8 cellular contexts compared by ENCODE assay signal in genomic region chr6:5261545-5262109, GRCh38. TPM values are rescaled to one million over a fixed set of nuclear protein-coding genes. Genes with fewer than 3 reads are reported as not detected.
DNase-seq lines count a peak whose midpoint lies in the region; ATAC-seq and TF ChIP-seq lines count a peak whose summit lies in the region.

No MANE protein-coding gene starts in this region.

- H3K9me3 ChIP-seq in iPS-15b (ENCODE audit: control insufficient read depth, insufficient read depth, low read length), result no peaks in the 10 kb centered on the region

- H3K4me1 Mint-ChIP-seq in activated CD4-positive, alpha-beta T cell treated with anti-CD3 and anti-CD28 coated beads, Interleukin-2, amount 10 ng/mL, durations not matched to agents 7 days and 5 days, result peaks cover 52% of the 10 kb centered on the region
- peaks cover 30% of the 10 kb centered on the region for H3K4me1 Mint-ChIP-seq in activated B cell treated with CpG ODN at 0.5 μM for 24 hours
- H3K4me1 Mint-ChIP-seq in stimulated activated naive CD8-positive, alpha-beta T cell treated with anti-CD3 and anti-CD28 coated beads, Interleukin-15, amount 100 ng/mL, for 72 hours, result peaks cover 51% of the 10 kb centered on the region

- no peaks in the 10 kb centered on the region for H3K4me1 ChIP-seq in iPS-15b (ENCODE audit: control insufficient read depth, insufficient read depth, low read length)

- H3K4me3 ChIP-seq in iPS-15b (ENCODE audit: low read depth, low read length), result peak overlapping the region; percentile 78

- ATAC-seq in activated B cell treated with CpG ODN at 0.5 μM for 24 hours (ENCODE audit: low read depth), result no peak
- no peak for ATAC-seq in stimulated activated naive CD8-positive, alpha-beta T cell treated with anti-CD3 and anti-CD28 coated beads, Interleukin-15, amount 100 ng/mL, for 72 hours
- ATAC-seq in HG03342 (IDR thresholded peaks at IDR 0.05; ENCODE audit: unreplicated experiment), result no peak
- ATAC-seq in HG02623 (IDR thresholded peaks at IDR 0.05; ENCODE audit: unreplicated experiment), result no peak

- intact Hi-C loops in activated B cell treated with CpG ODN at 0.5 μM for 24 hours (cut with micrococcal nuclease), result loop anchor here (1.0 to 5.0 kb wide), 8 partner anchors 17 to 1905 kb away; partner anchors contain the start of gene CDYL

- CTCF ChIA-PET in activated CD4-positive, alpha-beta T cell treated with anti-CD3 and anti-CD28 coated beads, Interleukin-2, amount 10 ng/mL, durations not matched to agents 7 days and 5 days (lab: Charles Lee), result interaction anchor here (0.7 to 1.6 kb wide), 6 partner anchors 8 to 87 kb away, joined by 3 to 4 read pairs (median 3); no protein-coding TSS in a partner anchor
- CTCF ChIA-PET in activated B cell treated with CpG ODN at 0.5 μM for 24 hours (lab: Charles Lee), result interaction anchor here (1.6 kb wide), 1 partner anchor 42 kb away, joined by 10 read pairs; no protein-coding TSS in a partner anchor

- peak overlapping the region; percentile 100 for H3K27ac Mint-ChIP-seq in activated CD4-positive, alpha-beta T cell treated with anti-CD3 and anti-CD28 coated beads, Interleukin-2, amount 10 ng/mL, durations not matched to agents 7 days and 5 days
- H3K27ac Mint-ChIP-seq in activated B cell treated with CpG ODN at 0.5 μM for 24 hours, result peak overlapping the region; percentile 100
- peak overlapping the region; percentile 99 to 100 for H3K27ac Mint-ChIP-seq in stimulated activated naive CD8-positive, alpha-beta T cell treated with anti-CD3 and anti-CD28 coated beads, Interleukin-15, amount 100 ng/mL, for 72 hours

- POLR2A ChIA-PET in activated CD4-positive, alpha-beta T cell treated with anti-CD3 and anti-CD28 coated beads, Interleukin-2, amount 10 ng/mL, durations not matched to agents 7 days and 5 days (lab: Charles Lee), result no interaction called here
- POLR2A ChIA-PET in activated B cell treated with CpG ODN at 0.5 μM for 24 hours (lab: Charles Lee), result interaction anchor here (0.7 to 2.8 kb wide), 11 partner anchors 9 to 258 kb away, joined by 3 to 37 read pairs (median 4); partner anchors contain the start of gene RPP40

- H3K9ac ChIP-seq in iPS-15b (ENCODE audit: low read depth, low read length), result peak overlapping the region; percentile 70

- H3K36me3 ChIP-seq in iPS-15b (ENCODE audit: control insufficient read depth, insufficient read depth, low read length), result peaks cover 7% of the 10 kb centered on the region

- no peak for DNase-seq in activated CD4-positive, alpha-beta T cell treated with anti-CD3 and anti-CD28 coated beads, Interleukin-2, amount 10 ng/mL, durations not matched to agents 7 days and 5 days
- no peak for DNase-seq in activated CD4-positive, alpha-beta T cell treated with anti-CD3 and anti-CD28 coated beads for 4 hours
- DNase-seq in activated B cell treated with CpG ODN at 0.5 μM for 24 hours (no peak), OCI-M1 (lab: John Stamatoyannopoulos, UW) (no peak)
- no peak for DNase-seq in stimulated activated naive CD8-positive, alpha-beta T cell treated with anti-CD3 and anti-CD28 coated beads, Interleukin-15, amount 100 ng/mL, for 72 hours

- H3K4me3 Mint-ChIP-seq in activated CD4-positive, alpha-beta T cell treated with anti-CD3 and anti-CD28 coated beads, Interleukin-2, amount 10 ng/mL, durations not matched to agents 7 days and 5 days, result peak overlapping the region; percentile 95
- peak overlapping the region; percentile 98 for H3K4me3 Mint-ChIP-seq in activated B cell treated with CpG ODN at 0.5 μM for 24 hours
- H3K4me3 Mint-ChIP-seq in stimulated activated naive CD8-positive, alpha-beta T cell treated with anti-CD3 and anti-CD28 coated beads, Interleukin-15, amount 100 ng/mL, for 72 hours, result peak overlapping the region; percentile 90 to 94

- no peaks in the 10 kb centered on the region for H3K9me3 Mint-ChIP-seq in activated CD4-positive, alpha-beta T cell treated with anti-CD3 and anti-CD28 coated beads, Interleukin-2, amount 10 ng/mL, durations not matched to agents 7 days and 5 days
- H3K9me3 Mint-ChIP-seq in activated B cell treated with CpG ODN at 0.5 μM for 24 hours, result no peaks in the 10 kb centered on the region
- no peaks in the 10 kb centered on the region for H3K9me3 Mint-ChIP-seq in stimulated activated naive CD8-positive, alpha-beta T cell treated with anti-CD3 and anti-CD28 coated beads, Interleukin-15, amount 100 ng/mL, for 72 hours

- H3K27me3 Mint-ChIP-seq in activated CD4-positive, alpha-beta T cell treated with anti-CD3 and anti-CD28 coated beads, Interleukin-2, amount 10 ng/mL, durations not matched to agents 7 days and 5 days, result no peaks in the 10 kb centered on the region
- no peaks in the 10 kb centered on the region for H3K27me3 Mint-ChIP-seq in activated B cell treated with CpG ODN at 0.5 μM for 24 hours
- no peaks in the 10 kb centered on the region for H3K27me3 Mint-ChIP-seq in stimulated activated naive CD8-positive, alpha-beta T cell treated with anti-CD3 and anti-CD28 coated beads, Interleukin-15, amount 100 ng/mL, for 72 hours

- no peaks in the 10 kb centered on the region for H3K27me3 ChIP-seq in iPS-15b (ENCODE audit: control insufficient read depth, insufficient read depth, low read length)

- H3K36me3 Mint-ChIP-seq in activated CD4-positive, alpha-beta T cell treated with anti-CD3 and anti-CD28 coated beads, Interleukin-2, amount 10 ng/mL, durations not matched to agents 7 days and 5 days (ENCODE audit: low read depth), result peaks cover 7% of the 10 kb centered on the region
- peaks cover 22% of the 10 kb centered on the region for H3K36me3 Mint-ChIP-seq in activated B cell treated with CpG ODN at 0.5 μM for 24 hours (ENCODE audit: low read depth)

- no peak for TF ChIP-seq CTCF in activated B cell treated with CpG ODN at 0.5 μM for 24 hours (IDR thresholded peaks at IDR 0.05)

RNA-seq across cellular contexts. Expression of gene FARS2, which starts 0.3 kb away (rescaled TPM):
- total RNA-seq in activated CD4-positive, alpha-beta T cell treated with anti-CD3 and anti-CD28 coated beads, Interleukin-2, amount 10 ng/mL, durations not matched to agents 7 days and 5 days, result 10 to 100 TPM; 17.2 to 17.5 TPM
- total RNA-seq in activated B cell treated with CpG ODN at 0.5 μM for 24 hours, result 28.2 and 32.7 TPM in 2 replicates

RNA-seq across cellular contexts. Expression of gene LYRM4, which starts 0.9 kb away (rescaled TPM):
- 10 to 100 TPM; 30.8 to 31.4 TPM for total RNA-seq in activated CD4-positive, alpha-beta T cell treated with anti-CD3 and anti-CD28 coated beads, Interleukin-2, amount 10 ng/mL, durations not matched to agents 7 days and 5 days
- 51.2 and 52.2 TPM in 2 replicates for total RNA-seq in activated B cell treated with CpG ODN at 0.5 μM for 24 hours
